In genomic region chr21:29340228-29340627, GRCh38 we compare ENCODE assay signal across 1 cellular context.
TF ChIP-seq lines count a peak whose summit lies in the region.

No MANE protein-coding gene starts in this region.

TF ChIP-seq in HEK293, 187 proteins besides CTCF, POLR2A, EP300 and RAD21 (continued from another document and continues in another):
- no peak for TF ChIP-seq PRDM2 (tag by site-specific recombination; IDR thresholded peaks at IDR 0.05; ENCODE audit: borderline replicate concordance)
- TF ChIP-seq, protein P1, sequence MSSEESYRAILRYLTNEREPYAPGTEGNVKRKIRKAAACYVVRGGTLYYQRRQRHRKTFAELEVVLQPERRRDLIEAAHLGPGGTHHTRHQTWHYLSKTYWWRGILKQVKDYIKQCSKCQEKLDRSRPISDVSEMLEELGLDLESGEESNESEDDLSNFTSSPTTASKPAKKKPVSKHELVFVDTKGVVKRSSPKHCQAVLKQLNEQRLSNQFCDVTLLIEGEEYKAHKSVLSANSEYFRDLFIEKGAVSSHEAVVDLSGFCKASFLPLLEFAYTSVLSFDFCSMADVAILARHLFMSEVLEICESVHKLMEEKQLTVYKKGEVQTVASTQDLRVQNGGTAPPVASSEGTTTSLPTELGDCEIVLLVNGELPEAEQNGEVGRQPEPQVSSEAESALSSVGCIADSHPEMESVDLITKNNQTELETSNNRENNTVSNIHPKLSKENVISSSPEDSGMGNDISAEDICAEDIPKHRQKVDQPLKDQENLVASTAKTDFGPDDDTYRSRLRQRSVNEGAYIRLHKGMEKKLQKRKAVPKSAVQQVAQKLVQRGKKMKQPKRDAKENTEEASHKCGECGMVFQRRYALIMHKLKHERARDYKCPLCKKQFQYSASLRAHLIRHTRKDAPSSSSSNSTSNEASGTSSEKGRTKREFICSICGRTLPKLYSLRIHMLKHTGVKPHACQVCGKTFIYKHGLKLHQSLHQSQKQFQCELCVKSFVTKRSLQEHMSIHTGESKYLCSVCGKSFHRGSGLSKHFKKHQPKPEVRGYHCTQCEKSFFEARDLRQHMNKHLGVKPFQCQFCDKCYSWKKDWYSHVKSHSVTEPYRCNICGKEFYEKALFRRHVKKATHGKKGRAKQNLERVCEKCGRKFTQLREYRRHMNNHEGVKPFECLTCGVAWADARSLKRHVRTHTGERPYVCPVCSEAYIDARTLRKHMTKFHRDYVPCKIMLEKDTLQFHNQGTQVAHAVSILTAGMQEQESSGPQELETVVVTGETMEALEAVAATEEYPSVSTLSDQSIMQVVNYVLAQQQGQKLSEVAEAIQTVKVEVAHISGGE (tag by site-specific recombination; conservative IDR thresholded peaks at IDR 0.05; ENCODE audit: low read depth) = no peak
- no peak for TF ChIP-seq ZNF514 (tag by site-specific recombination; IDR thresholded peaks at IDR 0.05)
- no peak for TF ChIP-seq OSR2 (tag by site-specific recombination; IDR thresholded peaks at IDR 0.05)
- TF ChIP-seq ZNF626 (tag by site-specific recombination; IDR thresholded peaks at IDR 0.05) = no peak
- TF ChIP-seq ZNF585B (tag by site-specific recombination; IDR thresholded peaks at IDR 0.05) = no peak
- TF ChIP-seq, protein P2, sequence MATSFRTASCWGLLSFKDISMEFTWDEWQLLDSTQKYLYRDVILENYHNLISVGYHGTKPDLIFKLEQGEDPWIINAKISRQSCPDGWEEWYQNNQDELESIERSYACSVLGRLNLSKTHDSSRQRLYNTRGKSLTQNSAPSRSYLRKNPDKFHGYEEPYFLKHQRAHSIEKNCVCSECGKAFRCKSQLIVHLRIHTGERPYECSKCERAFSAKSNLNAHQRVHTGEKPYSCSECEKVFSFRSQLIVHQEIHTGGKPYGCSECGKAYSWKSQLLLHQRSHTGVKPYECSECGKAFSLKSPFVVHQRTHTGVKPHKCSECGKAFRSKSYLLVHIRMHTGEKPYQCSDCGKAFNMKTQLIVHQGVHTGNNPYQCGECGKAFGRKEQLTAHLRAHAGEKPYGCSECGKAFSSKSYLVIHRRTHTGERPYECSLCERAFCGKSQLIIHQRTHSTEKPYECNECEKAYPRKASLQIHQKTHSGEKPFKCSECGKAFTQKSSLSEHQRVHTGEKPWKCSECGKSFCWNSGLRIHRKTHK (tag by site-specific recombination; IDR thresholded peaks at IDR 0.05) = no peak
- no peak for TF ChIP-seq ZBTB44 (tag by site-specific recombination; IDR thresholded peaks at IDR 0.05)
- TF ChIP-seq SP2 (tag by site-specific recombination; IDR thresholded peaks at IDR 0.05) = no peak
- no peak for TF ChIP-seq ZNF571 (tag by site-specific recombination; IDR thresholded peaks at IDR 0.05)
- TF ChIP-seq, protein P3, sequence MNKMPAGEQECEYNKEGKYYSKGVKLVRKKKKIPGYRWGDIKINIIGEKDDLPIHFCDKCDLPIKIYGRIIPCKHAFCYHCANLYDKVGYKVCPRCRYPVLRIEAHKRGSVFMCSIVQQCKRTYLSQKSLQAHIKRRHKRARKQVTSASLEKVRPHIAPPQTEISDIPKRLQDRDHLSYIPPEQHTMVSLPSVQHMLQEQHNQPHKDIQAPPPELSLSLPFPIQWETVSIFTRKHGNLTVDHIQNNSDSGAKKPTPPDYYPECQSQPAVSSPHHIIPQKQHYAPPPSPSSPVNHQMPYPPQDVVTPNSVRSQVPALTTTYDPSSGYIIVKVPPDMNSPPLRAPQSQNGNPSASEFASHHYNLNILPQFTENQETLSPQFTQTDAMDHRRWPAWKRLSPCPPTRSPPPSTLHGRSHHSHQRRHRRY (tag by site-specific recombination; IDR thresholded peaks at IDR 0.05) = no peak
- TF ChIP-seq ZNF785 (tag by site-specific recombination; IDR thresholded peaks at IDR 0.05) = no peak
- TF ChIP-seq ZNF837 (tag by site-specific recombination; IDR thresholded peaks at IDR 0.05) = no peak
- TF ChIP-seq ZNF76 (tag by site-specific recombination; IDR thresholded peaks at IDR 0.05; ENCODE audit: borderline replicate concordance, low read depth) = no peak
- no peak for TF ChIP-seq ZNF169 (tag by site-specific recombination; IDR thresholded peaks at IDR 0.05)
- TF ChIP-seq, protein P4, sequence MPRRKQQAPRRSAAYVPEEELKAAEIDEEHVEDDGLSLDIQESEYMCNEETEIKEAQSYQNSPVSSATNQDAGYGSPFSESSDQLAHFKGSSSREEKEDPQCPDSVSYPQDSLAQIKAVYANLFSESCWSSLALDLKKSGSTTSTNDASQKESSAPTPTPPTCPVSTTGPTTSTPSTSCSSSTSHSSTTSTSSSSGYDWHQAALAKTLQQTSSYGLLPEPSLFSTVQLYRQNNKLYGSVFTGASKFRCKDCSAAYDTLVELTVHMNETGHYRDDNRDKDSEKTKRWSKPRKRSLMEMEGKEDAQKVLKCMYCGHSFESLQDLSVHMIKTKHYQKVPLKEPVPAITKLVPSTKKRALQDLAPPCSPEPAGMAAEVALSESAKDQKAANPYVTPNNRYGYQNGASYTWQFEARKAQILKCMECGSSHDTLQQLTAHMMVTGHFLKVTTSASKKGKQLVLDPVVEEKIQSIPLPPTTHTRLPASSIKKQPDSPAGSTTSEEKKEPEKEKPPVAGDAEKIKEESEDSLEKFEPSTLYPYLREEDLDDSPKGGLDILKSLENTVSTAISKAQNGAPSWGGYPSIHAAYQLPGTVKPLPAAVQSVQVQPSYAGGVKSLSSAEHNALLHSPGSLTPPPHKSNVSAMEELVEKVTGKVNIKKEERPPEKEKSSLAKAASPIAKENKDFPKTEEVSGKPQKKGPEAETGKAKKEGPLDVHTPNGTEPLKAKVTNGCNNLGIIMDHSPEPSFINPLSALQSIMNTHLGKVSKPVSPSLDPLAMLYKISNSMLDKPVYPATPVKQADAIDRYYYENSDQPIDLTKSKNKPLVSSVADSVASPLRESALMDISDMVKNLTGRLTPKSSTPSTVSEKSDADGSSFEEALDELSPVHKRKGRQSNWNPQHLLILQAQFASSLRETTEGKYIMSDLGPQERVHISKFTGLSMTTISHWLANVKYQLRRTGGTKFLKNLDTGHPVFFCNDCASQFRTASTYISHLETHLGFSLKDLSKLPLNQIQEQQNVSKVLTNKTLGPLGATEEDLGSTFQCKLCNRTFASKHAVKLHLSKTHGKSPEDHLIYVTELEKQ (tag by site-specific recombination; IDR thresholded peaks at IDR 0.05; ENCODE audit: borderline replicate concordance) = peak; percentile 29; the same call in 1 of the 2 replicates
- no peak for TF ChIP-seq ZNF777 (tag by site-specific recombination; IDR thresholded peaks at IDR 0.05; ENCODE audit: borderline replicate concordance)
- peak; percentile 30; the same call in 1 of the 2 replicates for TF ChIP-seq KLF10 (tag by site-specific recombination; IDR thresholded peaks at IDR 0.05)
- TF ChIP-seq HOXD13 (CRISPR knock-in tag; IDR thresholded peaks at IDR 0.05; ENCODE audit: borderline replicate concordance) = no peak
- TF ChIP-seq ZNF223 (tag by site-specific recombination; IDR thresholded peaks at IDR 0.05) = no peak
- no peak for TF ChIP-seq ZNF24 (tag by site-specific recombination; IDR thresholded peaks at IDR 0.05)
- peak; percentile 71 for TF ChIP-seq ZNF629 (tag by site-specific recombination; IDR thresholded peaks at IDR 0.05)
- no peak for TF ChIP-seq ZNF174 (tag by site-specific recombination; IDR thresholded peaks at IDR 0.05)
- TF ChIP-seq, protein P5, sequence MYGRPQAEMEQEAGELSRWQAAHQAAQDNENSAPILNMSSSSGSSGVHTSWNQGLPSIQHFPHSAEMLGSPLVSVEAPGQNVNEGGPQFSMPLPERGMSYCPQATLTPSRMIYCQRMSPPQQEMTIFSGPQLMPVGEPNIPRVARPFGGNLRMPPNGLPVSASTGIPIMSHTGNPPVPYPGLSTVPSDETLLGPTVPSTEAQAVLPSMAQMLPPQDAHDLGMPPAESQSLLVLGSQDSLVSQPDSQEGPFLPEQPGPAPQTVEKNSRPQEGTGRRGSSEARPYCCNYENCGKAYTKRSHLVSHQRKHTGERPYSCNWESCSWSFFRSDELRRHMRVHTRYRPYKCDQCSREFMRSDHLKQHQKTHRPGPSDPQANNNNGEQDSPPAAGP (tag by site-specific recombination; IDR thresholded peaks at IDR 0.05) = no peak
- TF ChIP-seq ZNF366 (tag by site-specific recombination; conservative IDR thresholded peaks at IDR 0.05) = 0 out of 2 replicates have a peak, but pooled peaks have one; percentile 33
- peak; percentile 37; the same call in 1 of the 2 replicates for TF ChIP-seq ZEB2 (tag by site-specific recombination; IDR thresholded peaks at IDR 0.05)
- TF ChIP-seq ZNF155 (tag by site-specific recombination; IDR thresholded peaks at IDR 0.05) = no peak
- no peak for TF ChIP-seq ZNF521 (tag by site-specific recombination; IDR thresholded peaks at IDR 0.05)
- TF ChIP-seq ZNF558 (tag by site-specific recombination; IDR thresholded peaks at IDR 0.05) = 0 out of 2 replicates have a peak, but pooled peaks have one; percentile 35
- no peak for TF ChIP-seq ZNF302 (tag by site-specific recombination; IDR thresholded peaks at IDR 0.05; ENCODE audit: low read depth)
- TF ChIP-seq SP3 (tag by site-specific recombination; IDR thresholded peaks at IDR 0.05) = no peak
- TF ChIP-seq GFI1B (tag by site-specific recombination; IDR thresholded peaks at IDR 0.05) = no peak
- TF ChIP-seq ZNF324 (tag by site-specific recombination; IDR thresholded peaks at IDR 0.05) = no peak
- no peak for TF ChIP-seq ZNF221 (tag by site-specific recombination; IDR thresholded peaks at IDR 0.05; ENCODE audit: borderline replicate concordance)
- TF ChIP-seq ZSCAN30 (tag by site-specific recombination; IDR thresholded peaks at IDR 0.05) = no peak
- TF ChIP-seq ZNF529 (tag by site-specific recombination; IDR thresholded peaks at IDR 0.05; ENCODE audit: insufficient replicate concordance) = no peak
- no peak for TF ChIP-seq ZNF561 (tag by site-specific recombination; IDR thresholded peaks at IDR 0.05; ENCODE audit: borderline replicate concordance)
- no peak for TF ChIP-seq ZFP3 (tag by site-specific recombination; IDR thresholded peaks at IDR 0.05; ENCODE audit: low read depth)
- TF ChIP-seq PBX3 (CRISPR knock-in tag; IDR thresholded peaks at IDR 0.05) = no peak
- TF ChIP-seq ZNF248 (tag by site-specific recombination; IDR thresholded peaks at IDR 0.05) = no peak
- no peak for TF ChIP-seq IKZF3 (tag by site-specific recombination; IDR thresholded peaks at IDR 0.05)
- TF ChIP-seq, protein P6, sequence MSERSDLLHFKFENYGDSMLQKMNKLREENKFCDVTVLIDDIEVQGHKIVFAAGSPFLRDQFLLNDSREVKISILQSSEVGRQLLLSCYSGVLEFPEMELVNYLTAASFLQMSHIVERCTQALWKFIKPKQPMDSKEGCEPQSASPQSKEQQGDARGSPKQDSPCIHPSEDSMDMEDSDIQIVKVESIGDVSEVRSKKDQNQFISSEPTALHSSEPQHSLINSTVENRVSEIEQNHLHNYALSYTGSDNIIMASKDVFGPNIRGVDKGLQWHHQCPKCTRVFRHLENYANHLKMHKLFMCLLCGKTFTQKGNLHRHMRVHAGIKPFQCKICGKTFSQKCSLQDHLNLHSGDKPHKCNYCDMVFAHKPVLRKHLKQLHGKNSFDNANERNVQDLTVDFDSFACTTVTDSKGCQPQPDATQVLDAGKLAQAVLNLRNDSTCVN (tag by site-specific recombination; optimal IDR thresholded peaks at IDR 0.05) = no peak
